ENCODE assay signal across 1 cellular context in genomic region chr7:134856141-134856540, GRCh38.
TF ChIP-seq lines count a peak whose summit lies in the region.

No MANE protein-coding gene starts in this region.

TF ChIP-seq in GM23338, 12 proteins besides CTCF, POLR2A, EP300 and RAD21:
- TF ChIP-seq ZNF462 (CRISPR knock-in tag; IDR thresholded peaks at IDR 0.05): no peak
- TF ChIP-seq REST (IDR thresholded peaks at IDR 0.05; ENCODE audit: unreplicated experiment): no peak
- TF ChIP-seq ZNF114 (CRISPR knock-in tag; IDR thresholded peaks at IDR 0.05): no peak
- TF ChIP-seq ZNF331 (CRISPR knock-in tag; IDR thresholded peaks at IDR 0.05; ENCODE audit: low read depth): no peak
